Comparison of ENCODE assay signal across 27 cellular contexts in the genomic region with DNA sequence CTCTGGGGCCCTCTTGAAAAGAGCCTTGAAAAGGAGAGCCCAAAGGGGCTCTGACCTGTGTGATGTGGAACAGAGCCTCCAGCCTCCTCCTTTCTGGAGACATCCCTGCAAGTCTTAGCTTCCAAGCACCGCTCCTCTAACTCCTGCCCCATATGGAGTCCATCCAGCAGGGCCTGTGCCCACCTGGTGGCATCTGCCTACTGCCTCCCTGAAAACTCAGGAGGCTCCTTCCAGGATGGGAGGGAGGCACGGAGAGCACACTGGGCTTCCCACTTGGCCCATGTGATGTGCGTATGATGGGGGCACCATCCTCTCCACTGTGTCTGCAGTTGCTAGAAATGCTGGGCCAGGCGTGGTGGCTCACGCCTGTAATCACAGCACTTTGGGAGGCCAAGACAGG.
A peak's percentile ranks its signal among the peaks of the same experiment; 100 is the strongest.
DNase-seq lines count a peak whose midpoint lies in the region; ATAC-seq, FAIRE-seq and TF ChIP-seq lines count a peak whose summit lies in the region.
"Had no signal": no experiment of that assay in that cellular context is flagged by ENCODE, and none has a peak within 500 bp of the region (broad histone marks: within the 10 kb centered on the region; RNA-seq: fewer than 3 reads in every experiment).

No MANE protein-coding gene starts in this region.

- no peaks in the 10 kb centered on the region for H3K36me3 ChIP-seq in kidney (ENCODE audit: control insufficient read depth in 1 of 2, insufficient read depth in 2 of 2, low read length in 2 of 2)
- H3K36me3 ChIP-seq in small intestine (ENCODE audit: control insufficient read depth in 2 of 2, insufficient read depth in 2 of 2, low read length in 2 of 2), result no peaks in the 10 kb centered on the region
- H3K36me3 ChIP-seq: BE2C, BLaER1 had no signal

- no peaks in the 10 kb centered on the region for H3K9me3 ChIP-seq in kidney (ENCODE audit: control insufficient read depth in 1 of 2, low read length in 2 of 2)
- H3K9me3 ChIP-seq in small intestine (ENCODE audit: control insufficient read depth, low read depth), result no peaks in the 10 kb centered on the region
- H3K9me3 ChIP-seq: BE2C had no signal

- H3K4me1 Mint-ChIP-seq in osteocyte (ENCODE audit: unreplicated experiment), result no peaks in the 10 kb centered on the region
- no peaks in the 10 kb centered on the region for H3K4me1 Mint-ChIP-seq in stimulated activated effector memory CD8-positive, alpha-beta T cell treated with anti-CD3 and anti-CD28 coated beads, Interleukin-12 subunit alpha, Interleukin-12 subunit beta, amount 100 ng/mL, for 72 hours
- H3K4me1 Mint-ChIP-seq: CD14-positive monocyte; CD4-positive, alpha-beta memory T cell; CD4-positive, CD25-positive, alpha-beta regulatory T cell; CD8-positive, alpha-beta memory T cell had no signal

- no peaks in the 10 kb centered on the region for H3K4me1 ChIP-seq in kidney (ENCODE audit: control insufficient read depth in 1 of 2, insufficient read depth in 1 of 2, low read depth in 1 of 2, low read length in 2 of 2)
- no peaks in the 10 kb centered on the region for H3K4me1 ChIP-seq in small intestine (ENCODE audit: control insufficient read depth in 2 of 2, insufficient read depth in 1 of 2, low read depth in 1 of 2, low read length in 1 of 2)
- H3K4me1 ChIP-seq: BE2C, BLaER1 had no signal

- H3K27me3 ChIP-seq in small intestine (ENCODE audit: control insufficient read depth in 2 of 2, insufficient read depth in 2 of 2, low read length in 2 of 2), result no peaks in the 10 kb centered on the region
- H3K27me3 ChIP-seq: BE2C, BLaER1 had no signal

- peak; percentile 22 for ATAC-seq in stimulated activated effector memory CD8-positive, alpha-beta T cell treated with anti-CD3 and anti-CD28 coated beads, Interleukin-12 subunit alpha, Interleukin-12 subunit beta, amount 100 ng/mL, for 72 hours
- no peak for ATAC-seq in HG02884 (IDR thresholded peaks at IDR 0.05; ENCODE audit: unreplicated experiment)
- ATAC-seq: GM12878 had no signal

- 77 to 87% (median 81%) methylated on average over 5 of the region's 5 CpGs for WGBS in small intestine, 3 donors

- intact Hi-C loops in kidney (cut with DNase I), result no loop called here

- DNase-seq in kidney (peak; percentile 26), osteocyte (ENCODE audit: extremely low spot score, unreplicated experiment) (peak; percentile 59), NCI-H446 (lab: John Stamatoyannopoulos, UW) (no peak), small intestine (no peak), NCI-H82 (lab: John Stamatoyannopoulos, UW) (no peak)
- DNase-seq in stimulated activated effector memory CD8-positive, alpha-beta T cell treated with anti-CD3 and anti-CD28 coated beads, Interleukin-12 subunit alpha, Interleukin-12 subunit beta, amount 100 ng/mL, for 72 hours (ENCODE audit: low spot score in 2 of 2), result no peak
- DNase-seq: 8988T; ACHN; BE2C; C1 segment of cervical spinal cord; CD4-positive, CD25-positive, alpha-beta regulatory T cell; CD8-positive, alpha-beta memory T cell; DMS 273 treated with DMSO at 0.1 percent for 48 hours; DMS153; DMS53; DMS79; DND-41; EL; GDM1 had no signal

- H3K4me3 ChIP-seq in kidney (ENCODE audit: low read length in 2 of 2) (no peak overlapping the region), small intestine (ENCODE audit: low read depth in 1 of 2, low read length in 2 of 2) (no peak overlapping the region)
- H3K4me3 ChIP-seq: BLaER1, GM12878 had no signal

- H3K9ac ChIP-seq in kidney (ENCODE audit: low read length in 2 of 2), result no peak overlapping the region
- H3K9ac ChIP-seq: BLaER1 had no signal

- H3K27me3 Mint-ChIP-seq in osteocyte (ENCODE audit: unreplicated experiment), result no peaks in the 10 kb centered on the region

- no peak for FAIRE-seq in kidney (lab: Jason Lieb, UNC)
- no peak for FAIRE-seq in small intestine (lab: Jason Lieb, UNC)
- FAIRE-seq: A204.1, GM12878, GM12892, GM18507 had no signal

- no peak for TF ChIP-seq CTCF in kidney (IDR thresholded peaks at IDR 0.05; ENCODE audit: borderline replicate concordance, extremely low read depth, insufficient read depth)
- TF ChIP-seq CTCF in osteocyte (IDR thresholded peaks at IDR 0.05), result no peak

- H3K9me3 Mint-ChIP-seq in osteocyte (ENCODE audit: unreplicated experiment), result no peaks in the 10 kb centered on the region
- peaks cover 4% of the 10 kb centered on the region for H3K9me3 Mint-ChIP-seq in stimulated activated effector memory CD8-positive, alpha-beta T cell treated with anti-CD3 and anti-CD28 coated beads, Interleukin-12 subunit alpha, Interleukin-12 subunit beta, amount 100 ng/mL, for 72 hours

- no peak overlapping the region for H3K27ac Mint-ChIP-seq in osteocyte (ENCODE audit: unreplicated experiment)
- H3K27ac Mint-ChIP-seq in stimulated activated effector memory CD8-positive, alpha-beta T cell treated with anti-CD3 and anti-CD28 coated beads, Interleukin-12 subunit alpha, Interleukin-12 subunit beta, amount 100 ng/mL, for 72 hours, result no peak overlapping the region
- H3K27ac Mint-ChIP-seq: CD14-positive monocyte; CD4-positive, alpha-beta memory T cell; CD4-positive, CD25-positive, alpha-beta regulatory T cell; CD8-positive, alpha-beta memory T cell had no signal

- H3K27ac ChIP-seq in kidney (ENCODE audit: low read depth in 2 of 2, low read length in 2 of 2) (no peak overlapping the region), small intestine (ENCODE audit: low read depth in 1 of 2, low read length in 1 of 2) (no peak overlapping the region)
- H3K27ac ChIP-seq: BLaER1 had no signal

- H3K36me3 Mint-ChIP-seq in osteocyte (ENCODE audit: unreplicated experiment), result no peaks in the 10 kb centered on the region
- H3K36me3 Mint-ChIP-seq in stimulated activated effector memory CD8-positive, alpha-beta T cell treated with anti-CD3 and anti-CD28 coated beads, Interleukin-12 subunit alpha, Interleukin-12 subunit beta, amount 100 ng/mL, for 72 hours, result no peaks in the 10 kb centered on the region
- H3K36me3 Mint-ChIP-seq: CD14-positive monocyte; CD4-positive, alpha-beta memory T cell; CD4-positive, CD25-positive, alpha-beta regulatory T cell; CD8-positive, alpha-beta memory T cell had no signal

- no peak overlapping the region for H3K4me3 Mint-ChIP-seq in osteocyte (ENCODE audit: unreplicated experiment)
- H3K4me3 Mint-ChIP-seq in stimulated activated effector memory CD8-positive, alpha-beta T cell treated with anti-CD3 and anti-CD28 coated beads, Interleukin-12 subunit alpha, Interleukin-12 subunit beta, amount 100 ng/mL, for 72 hours, result no peak overlapping the region
- H3K4me3 Mint-ChIP-seq: CD14-positive monocyte; CD4-positive, alpha-beta memory T cell; CD4-positive, CD25-positive, alpha-beta regulatory T cell had no signal

Comparison
In these comparisons a context has a peak if more than half of its experiments do, and no peak if none do; other contexts are left out.
1. DNase-seq: peak in kidney (single experiment) and osteocyte (single experiment); none in stimulated activated effector memory CD8-positive, alpha-beta T cell treated with anti-CD3 and anti-CD28 coated beads, Interleukin-12 subunit alpha, Interleukin-12 subunit beta, amount 100 ng/mL, for 72 hours (0 of 2), NCI-H446 (0 of 2), small intestine (single experiment) and NCI-H82 (single experiment).